In genomic region chr1:214448536-214448935, GRCh38 we compare ENCODE assay signal across 24 cellular contexts.
DNase-seq lines count a peak whose midpoint lies in the region; FAIRE-seq and TF ChIP-seq lines count a peak whose summit lies in the region.
"Had no signal": no experiment of that assay in that cellular context is flagged by ENCODE, and none has a peak within 500 bp of the region (broad histone marks: within the 10 kb centered on the region; RNA-seq: fewer than 3 reads in every experiment).

No MANE protein-coding gene starts in this region.

- peak overlapping the region; percentile 91 for H3K27ac Mint-ChIP-seq in Caco-2 (ENCODE audit: unreplicated experiment)
- H3K27ac Mint-ChIP-seq in activated T-helper 1 cell treated with anti-CD3 and anti-CD28 coated beads, Interleukin-12 subunit alpha, Interleukin-12 subunit beta, Interleukin-2, Interleukin-4 antibody, amounts not matched to agents 30 ng/mL and 10 ng/mL and 1 ng/mL, durations not matched to agents 14 hours and 24 hours and 36 hours = peak overlapping the region; percentile 55
- H3K27ac Mint-ChIP-seq: activated naive CD4-positive, alpha-beta T cell treated with anti-CD3 and anti-CD28 coated beads, Interleukin-2, amount 50 U/mL, for 24 hours; CD4-positive, alpha-beta T cell; natural killer cell treated with Interleukin-12 subunit alpha and Interleukin-12 subunit beta and Interleukin-15 and Interleukin-18, amount 100 ng/mL, for 72 hours had no signal

- H3K9me2 ChIP-seq in GM23248 (ENCODE audit: insufficient read depth) = no peaks in the 10 kb centered on the region

- H3K27me3 Mint-ChIP-seq in Caco-2 (ENCODE audit: insufficient read depth, unreplicated experiment) = no peaks in the 10 kb centered on the region
- no peaks in the 10 kb centered on the region for H3K27me3 Mint-ChIP-seq in activated T-helper 1 cell treated with anti-CD3 and anti-CD28 coated beads, Interleukin-12 subunit alpha, Interleukin-12 subunit beta, Interleukin-2, Interleukin-4 antibody, amounts not matched to agents 30 ng/mL and 10 ng/mL and 1 ng/mL, durations not matched to agents 14 hours and 24 hours and 36 hours (ENCODE audit: insufficient read depth)

- H2AFZ ChIP-seq in keratinocyte (ENCODE audit: control insufficient read depth, low read length) (no peak overlapping the region), GM23248 (no peak overlapping the region)

- no peaks in the 10 kb centered on the region for H4K20me1 ChIP-seq in keratinocyte (ENCODE audit: control insufficient read depth, extremely low read depth, insufficient read depth, low read length)
- no peaks in the 10 kb centered on the region for H4K20me1 ChIP-seq in GM23248 (ENCODE audit: insufficient read depth)

- peaks cover 3% of the 10 kb centered on the region for H3K9me1 ChIP-seq in keratinocyte (ENCODE audit: control insufficient read depth, extremely low read depth, insufficient read depth, low read length)

- DNase-seq in Caco-2 = no peak
- no peak for DNase-seq in activated T-helper 1 cell treated with anti-CD3 and anti-CD28 coated beads, Interleukin-12 subunit alpha, Interleukin-12 subunit beta, Interleukin-2, Interleukin-4 antibody, amounts not matched to agents 30 ng/mL and 10 ng/mL and 1 ng/mL, durations not matched to agents 14 hours and 24 hours and 36 hours (ENCODE audit: low spot score)
- DNase-seq in keratinocyte (ENCODE audit: low read depth, low spot score) = no peak
- no peak for DNase-seq in SKM-1 (lab: John Stamatoyannopoulos, UW; ENCODE audit: unreplicated experiment)
- DNase-seq in GM23248 = no peak
- DNase-seq in caudate nucleus (lab: John Stamatoyannopoulos, UW) = no peak
- no peak for DNase-seq in LoVo (ENCODE audit: low spot score)
- DNase-seq: activated T-cell treated with anti-CD3 and anti-CD28 coated beads, Interleukin-2, amount 50 U/mL, for 48 hours; aorta; CD4-positive, alpha-beta T cell; cerebellar nuclear complex; DMS153; effector CD4-positive, alpha-beta T cell; esophagus squamous epithelium; left cardiac atrium; NCI-H1694; NCI-H2171 treated with DMSO at 0.1 percent for 48 hours; NCI-H774; posterior cingulate gyrus; sigmoid colon had no signal

- H3K9me3 ChIP-seq in Caco-2 (no peaks in the 10 kb centered on the region), HUES48 (ENCODE audit: control insufficient read depth, insufficient read depth, low read length) (no peaks in the 10 kb centered on the region), keratinocyte (ENCODE audit: control insufficient read depth, low read depth, low read length) (no peaks in the 10 kb centered on the region), GM23248 (ENCODE audit: low read depth) (no peaks in the 10 kb centered on the region)
- H3K9me3 ChIP-seq: esophagus squamous epithelium, sigmoid colon had no signal

- no peaks in the 10 kb centered on the region for H3K9me3 Mint-ChIP-seq in Caco-2 (ENCODE audit: unreplicated experiment)
- H3K9me3 Mint-ChIP-seq in activated T-helper 1 cell treated with anti-CD3 and anti-CD28 coated beads, Interleukin-12 subunit alpha, Interleukin-12 subunit beta, Interleukin-2, Interleukin-4 antibody, amounts not matched to agents 30 ng/mL and 10 ng/mL and 1 ng/mL, durations not matched to agents 14 hours and 24 hours and 36 hours = peaks cover 14% of the 10 kb centered on the region
- H3K9me3 Mint-ChIP-seq: activated naive CD4-positive, alpha-beta T cell treated with anti-CD3 and anti-CD28 coated beads, Interleukin-2, amount 50 U/mL, for 24 hours; CD4-positive, alpha-beta T cell; natural killer cell treated with Interleukin-12 subunit alpha and Interleukin-12 subunit beta and Interleukin-15 and Interleukin-18, amount 100 ng/mL, for 72 hours had no signal

- CTCF ChIA-PET in Caco-2 (lab: Charles Lee) = no interaction called here

- intact Hi-C loops in Caco-2 (cut with micrococcal nuclease; ENCODE audit: unreplicated experiment) = no loop called here
- intact Hi-C loops in activated T-helper 1 cell treated with anti-CD3 and anti-CD28 coated beads, Interleukin-12 subunit alpha, Interleukin-12 subunit beta, Interleukin-2, Interleukin-4 antibody, amounts not matched to agents 30 ng/mL and 10 ng/mL and 1 ng/mL, durations not matched to agents 14 hours and 24 hours and 36 hours (cut with micrococcal nuclease) = loop anchor here (5.0 kb wide), 1 partner anchor 104 kb away; the partner anchor contains the start of gene PTPN14

- H3K9ac ChIP-seq in HUES48 (ENCODE audit: low read depth, low read length) (no peak overlapping the region), keratinocyte (ENCODE audit: control insufficient read depth, extremely low read depth, insufficient read depth, low read length) (no peak overlapping the region), GM23248 (no peak overlapping the region)

- peak overlapping the region; percentile 37 for H3K4me3 Mint-ChIP-seq in Caco-2 (ENCODE audit: unreplicated experiment)
- H3K4me3 Mint-ChIP-seq in activated T-helper 1 cell treated with anti-CD3 and anti-CD28 coated beads, Interleukin-12 subunit alpha, Interleukin-12 subunit beta, Interleukin-2, Interleukin-4 antibody, amounts not matched to agents 30 ng/mL and 10 ng/mL and 1 ng/mL, durations not matched to agents 14 hours and 24 hours and 36 hours = no peak overlapping the region
- H3K4me3 Mint-ChIP-seq: activated naive CD4-positive, alpha-beta T cell treated with anti-CD3 and anti-CD28 coated beads, Interleukin-2, amount 50 U/mL, for 24 hours; CD4-positive, alpha-beta T cell; natural killer cell treated with Interleukin-12 subunit alpha and Interleukin-12 subunit beta and Interleukin-15 and Interleukin-18, amount 100 ng/mL, for 72 hours had no signal

- POLR2A ChIA-PET in Caco-2 (lab: Charles Lee) = no interaction called here

- in situ Hi-C loops in GM23248 (cut with MboI) = no loop called here

- H3F3A ChIP-seq in GM23248 (ENCODE audit: insufficient read depth) = peaks cover 84% of the 10 kb centered on the region

- 96 to 98% methylated on average over 2 of the region's 2 CpGs for WGBS in GM23248 (ENCODE audit: low coverage in 1 of 2, low lambda C conversion rate in 2 of 2, missing lambda C conversion rate in 2 of 2), 2 experiments

- no peak overlapping the region for H3K4me2 ChIP-seq in keratinocyte (ENCODE audit: control insufficient read depth, extremely low read depth, insufficient read depth, low read depth, low read length)
- no peak overlapping the region for H3K4me2 ChIP-seq in GM23248 (ENCODE audit: unreplicated experiment)

- H3K27me3 ChIP-seq in Caco-2 (replicated peaks; ENCODE audit: control insufficient read depth, insufficient read depth, low read length) (no peaks in the 10 kb centered on the region), HUES48 (ENCODE audit: control insufficient read depth, insufficient read depth, low read length) (no peaks in the 10 kb centered on the region), keratinocyte (ENCODE audit: control insufficient read depth, extremely low read depth, insufficient read depth, low read length) (no peaks in the 10 kb centered on the region), GM23248 (replicated peaks; ENCODE audit: insufficient read depth) (no peaks in the 10 kb centered on the region)
- H3K27me3 ChIP-seq: esophagus squamous epithelium, sigmoid colon had no signal

- FAIRE-seq in keratinocyte (lab: Jason Lieb, UNC) = no peak
- FAIRE-seq: GM12892 had no signal

- H3K4me1 ChIP-seq in Caco-2 (peaks cover 49% of the 10 kb centered on the region), HUES48 (ENCODE audit: control insufficient read depth, insufficient read depth, low read length) (peaks cover 67% of the 10 kb centered on the region), keratinocyte (ENCODE audit: control insufficient read depth, extremely low read depth, insufficient read depth, low read length) (peaks cover 67% of the 10 kb centered on the region), GM23248 (ENCODE audit: insufficient read depth) (peaks cover 73% of the 10 kb centered on the region)

- no peak overlapping the region for H3K4me3 ChIP-seq in Caco-2 (ENCODE audit: low read depth, low read length)
- H3K4me3 ChIP-seq in HUES48 (ENCODE audit: low read depth, low read length) = no peak overlapping the region
- H3K4me3 ChIP-seq in keratinocyte (ENCODE audit: control insufficient read depth in 2 of 3, extremely low read depth in 1 of 3, insufficient read depth in 2 of 3, low read depth in 1 of 3, low read length in 3 of 3) = no peak overlapping the region
- H3K4me3 ChIP-seq in GM23248 = no peak overlapping the region
- H3K4me3 ChIP-seq: esophagus squamous epithelium, sigmoid colon had no signal

- H3K36me3 Mint-ChIP-seq in Caco-2 (ENCODE audit: insufficient read depth, unreplicated experiment) = peaks cover 76% of the 10 kb centered on the region
- peaks cover 20% of the 10 kb centered on the region for H3K36me3 Mint-ChIP-seq in activated T-helper 1 cell treated with anti-CD3 and anti-CD28 coated beads, Interleukin-12 subunit alpha, Interleukin-12 subunit beta, Interleukin-2, Interleukin-4 antibody, amounts not matched to agents 30 ng/mL and 10 ng/mL and 1 ng/mL, durations not matched to agents 14 hours and 24 hours and 36 hours (ENCODE audit: low read depth)
- H3K36me3 Mint-ChIP-seq: activated naive CD4-positive, alpha-beta T cell treated with anti-CD3 and anti-CD28 coated beads, Interleukin-2, amount 50 U/mL, for 24 hours; natural killer cell treated with Interleukin-12 subunit alpha and Interleukin-12 subunit beta and Interleukin-15 and Interleukin-18, amount 100 ng/mL, for 72 hours had no signal

- H3K27ac ChIP-seq in HUES48 (ENCODE audit: low read depth, low read length) (peak overlapping the region; percentile 98), keratinocyte (ENCODE audit: control insufficient read depth, insufficient read depth, low read length) (peak overlapping the region; percentile 95), GM23248 (no peak overlapping the region), caudate nucleus (ENCODE audit: low read depth, low read length) (no peak overlapping the region)
- H3K27ac ChIP-seq: esophagus squamous epithelium, sigmoid colon had no signal

- peaks cover 56% of the 10 kb centered on the region for H3K79me2 ChIP-seq in keratinocyte (ENCODE audit: control insufficient read depth, insufficient read depth, low read length)
- peaks cover 66% of the 10 kb centered on the region for H3K79me2 ChIP-seq in GM23248 (ENCODE audit: insufficient read depth)

- H3K4me1 Mint-ChIP-seq in Caco-2 (ENCODE audit: low read depth, unreplicated experiment) = peaks cover 36% of the 10 kb centered on the region
- H3K4me1 Mint-ChIP-seq in activated T-helper 1 cell treated with anti-CD3 and anti-CD28 coated beads, Interleukin-12 subunit alpha, Interleukin-12 subunit beta, Interleukin-2, Interleukin-4 antibody, amounts not matched to agents 30 ng/mL and 10 ng/mL and 1 ng/mL, durations not matched to agents 14 hours and 24 hours and 36 hours (ENCODE audit: low read depth) = peaks cover 81% of the 10 kb centered on the region
- H3K4me1 Mint-ChIP-seq: activated naive CD4-positive, alpha-beta T cell treated with anti-CD3 and anti-CD28 coated beads, Interleukin-2, amount 50 U/mL, for 24 hours had no signal

- TF ChIP-seq CTCF in Caco-2 (IDR thresholded peaks at IDR 0.05; ENCODE audit: insufficient read depth in 1 of 2, low read depth in 1 of 2, low read length in 1 of 2, severe bottlenecking in 1 of 2, unreplicated experiment in 1 of 2) (no peak), keratinocyte (optimal IDR thresholded peaks at IDR 0.05 in 1 of 3, IDR thresholded peaks at IDR 0.05 in 1 of 3, conservative IDR thresholded peaks at IDR 0.05 in 1 of 3; ENCODE audit: extremely low read depth in 1 of 3, insufficient read depth in 2 of 3, low read length in 3 of 3) (peak in 2 of 3 experiments; percentile 25 to 43)

- no TSS peak for BruUV-seq in Caco-2 (replicated peaks; lab: Mats Ljungman, UMichigan)

- dilution Hi-C loops in keratinocyte (cut with MboI; ENCODE audit: extremely low pct_ligation_motif_present, low sequenced_read_pairs) = no loop called here

- H3K36me3 ChIP-seq in Caco-2 (ENCODE audit: control insufficient read depth, insufficient read depth, low read length) (peaks cover 3% of the 10 kb centered on the region; the same call in 1 of the 2 replicates), HUES48 (ENCODE audit: control insufficient read depth, insufficient read depth, low read length) (0 out of 2 replicates have a peak, but pooled peaks cover 3% of the 10 kb centered on the region), keratinocyte (ENCODE audit: control insufficient read depth in 2 of 2, extremely low read depth in 1 of 2, insufficient read depth in 2 of 2, low read length in 2 of 2) (peaks cover 4 to 6% of the 10 kb centered on the region in 2 experiments), GM23248 (ENCODE audit: low read depth) (0 out of 2 replicates have a peak, but pooled peaks cover 3% of the 10 kb centered on the region)

Comparison
In these comparisons a context has a peak if more than half of its experiments do, and no peak if none do; other contexts are left out.
1. CTCF ChIP-seq: peak in keratinocyte (2 of 3); none in Caco-2 (0 of 2).
2. H3K27ac ChIP-seq: peak in HUES48 (single experiment) and keratinocyte (single experiment); none in GM23248 (single experiment) and caudate nucleus (single experiment).